ENCODE assay signal across 29 cellular contexts in genomic region chr12:83472772-83473171, GRCh38.
"Had no signal": no experiment of that assay in that cellular context is flagged by ENCODE, and none has a peak within 500 bp of the region (broad histone marks: within the 10 kb centered on the region; RNA-seq: fewer than 3 reads in every experiment).

No MANE protein-coding gene starts in this region.

- H3K27me3 ChIP-seq: colonic mucosa, dorsolateral prefrontal cortex, esophagus muscularis mucosa, esophagus squamous epithelium, foreskin keratinocyte, gastrocnemius medialis, gastroesophageal sphincter, heart left ventricle, heart right ventricle had no signal

- H3K9me3 Mint-ChIP-seq: dendritic cell treated with granulocyte-macrophage colony-stimulating factor and Interleukin-4, amounts not matched to agents 40 ng/mL and 50 ng/mL, for 4 days; endodermal cell had no signal

- H3K4me3 ChIP-seq: colonic mucosa, coronary artery, dorsolateral prefrontal cortex, esophagus muscularis mucosa, esophagus squamous epithelium, gastrocnemius medialis, gastroesophageal sphincter had no signal

- H3K27ac ChIP-seq: colonic mucosa, coronary artery, dorsolateral prefrontal cortex, epithelial cell of prostate, esophagus muscularis mucosa, esophagus squamous epithelium, foreskin keratinocyte, gastrocnemius medialis, gastroesophageal sphincter had no signal

- DNase-seq: colonic mucosa; cortex of kidney; dermis blood vessel endothelial cell; dorsolateral prefrontal cortex; effector CD4-positive, alpha-beta T cell; effector CD8-positive, alpha-beta T cell; effector memory CD4-positive, alpha-beta T cell; effector memory CD8-positive, alpha-beta T cell; endodermal cell; erythroblast; esophagus squamous epithelium; foreskin fibroblast; foreskin keratinocyte; foreskin melanocyte; gastrocnemius medialis; glutamatergic neuron; head of caudate nucleus; heart left ventricle; heart right ventricle had no signal

- H3K27ac Mint-ChIP-seq: dendritic cell treated with granulocyte-macrophage colony-stimulating factor and Interleukin-4, amounts not matched to agents 40 ng/mL and 50 ng/mL, for 4 days; effector memory CD8-positive, alpha-beta T cell; endodermal cell had no signal

- H3K36me3 ChIP-seq: colonic mucosa, esophagus muscularis mucosa, esophagus squamous epithelium, gastrocnemius medialis, gastroesophageal sphincter, heart left ventricle, heart right ventricle had no signal

- H3K4me1 ChIP-seq: colonic mucosa, esophagus muscularis mucosa, esophagus squamous epithelium, foreskin keratinocyte, gastrocnemius medialis, gastroesophageal sphincter had no signal

- H3K9me3 ChIP-seq: colonic mucosa, esophagus muscularis mucosa, esophagus squamous epithelium, gastrocnemius medialis, gastroesophageal sphincter, heart left ventricle, heart right ventricle had no signal

- ATAC-seq: effector memory CD8-positive, alpha-beta T cell; esophagus mucosa; foreskin keratinocyte; gastrocnemius medialis; gastroesophageal sphincter had no signal

- FAIRE-seq: colon, endometrium, endothelial cell of umbilical vein, frontal cortex had no signal
